8 cellular contexts compared by ENCODE assay signal in the genomic region with DNA sequence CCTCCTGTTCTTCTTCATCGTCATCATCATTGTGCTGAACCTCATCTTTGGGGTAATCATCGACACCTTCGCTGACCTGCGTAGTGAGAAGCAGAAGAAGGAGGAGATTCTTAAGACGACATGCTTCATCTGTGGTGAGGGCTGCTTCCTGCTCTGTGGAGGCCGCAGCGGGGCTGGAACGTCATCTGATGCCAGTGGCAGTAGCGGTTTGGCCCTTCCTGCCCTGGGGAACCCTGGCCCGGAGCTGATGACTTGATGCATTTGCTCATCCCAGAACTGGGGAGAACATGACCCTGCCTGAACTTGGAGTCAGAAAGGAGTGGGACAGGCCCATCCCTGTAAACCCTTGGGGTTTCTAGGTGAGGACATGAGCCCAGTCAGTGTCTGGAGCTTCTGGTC. TPM values are rescaled to one million over a fixed set of nuclear protein-coding genes. Genes with fewer than 3 reads are reported as not detected.
DNase-seq lines count a peak whose midpoint lies in the region; ATAC-seq, FAIRE-seq and TF ChIP-seq lines count a peak whose summit lies in the region.

No MANE protein-coding gene starts in this region.

- ATAC-seq in activated CD4-positive, alpha-beta T cell treated with anti-CD3 and anti-CD28 coated beads for 36 hours, result peak; percentile 63

- H3K27me3 ChIP-seq in endothelial cell of umbilical vein (ENCODE audit: control insufficient read depth in 2 of 2, insufficient read depth in 2 of 2, low read length in 2 of 2), result no peaks in the 10 kb centered on the region

- no peaks in the 10 kb centered on the region for H4K20me1 ChIP-seq in endothelial cell of umbilical vein (replicated peaks; ENCODE audit: control insufficient read depth, extremely low read depth, insufficient read depth, low read length)

- peak overlapping the region; percentile 87 for H3K27ac Mint-ChIP-seq in activated CD4-positive, alpha-beta T cell treated with anti-CD3 and anti-CD28 coated beads for 36 hours

- no peaks in the 10 kb centered on the region for H3K27me3 Mint-ChIP-seq in activated CD4-positive, alpha-beta T cell treated with anti-CD3 and anti-CD28 coated beads for 36 hours

- no peaks in the 10 kb centered on the region for H3K9me3 ChIP-seq in endothelial cell of umbilical vein (replicated peaks; ENCODE audit: control insufficient read depth, insufficient read depth, low read length)

- no peak for TF ChIP-seq CTCF in endothelial cell of umbilical vein (IDR thresholded peaks at IDR 0.05; ENCODE audit: extremely low read depth in 1 of 2, insufficient read depth in 1 of 2, low read depth in 1 of 2, low read length in 2 of 2)

- no peaks in the 10 kb centered on the region for H3K9me1 ChIP-seq in endothelial cell of umbilical vein (replicated peaks; ENCODE audit: control insufficient read depth, extremely low read depth, insufficient read depth, low read length)

- no peak overlapping the region for H3K9ac ChIP-seq in endothelial cell of umbilical vein (replicated peaks; ENCODE audit: extremely low read depth, insufficient read depth, low read length)

- no peaks in the 10 kb centered on the region for H3K9me3 Mint-ChIP-seq in activated CD4-positive, alpha-beta T cell treated with anti-CD3 and anti-CD28 coated beads for 36 hours (ENCODE audit: low read depth)

- H3K4me1 Mint-ChIP-seq in activated CD4-positive, alpha-beta T cell treated with anti-CD3 and anti-CD28 coated beads for 36 hours, result peaks cover 68% of the 10 kb centered on the region

- dilution Hi-C loops in endothelial cell of umbilical vein (cut with MboI; ENCODE audit: extremely low pct_ligation_motif_present, low sequenced_read_pairs), result no loop called here

- no peak for FAIRE-seq in endothelial cell of umbilical vein (lab: Jason Lieb, UNC)

- POLR2A ChIA-PET in activated CD4-positive, alpha-beta T cell treated with anti-CD3 and anti-CD28 coated beads for 36 hours (lab: Charles Lee), result no interaction called here
- POLR2A ChIA-PET in endothelial cell of umbilical vein (lab: Charles Lee), result no interaction called here

- intact Hi-C loops in activated CD4-positive, alpha-beta T cell treated with anti-CD3 and anti-CD28 coated beads for 36 hours (cut with DNase I, micrococcal nuclease), result loop anchor here in 1 of 2 experiments (5.0 kb wide), 1 partner anchor 240 kb away; a partner anchor contains a TSS
- intact Hi-C loops in endothelial cell of umbilical vein (cut with micrococcal nuclease), result no loop called here

- DNase-seq in GM19238 (ENCODE audit: insufficient read length, low spot score) (peak; percentile 50), endothelial cell of umbilical vein (ENCODE audit: low read depth, low spot score) (no peak), NCI-H1417 treated with DMSO at 0.1 percent for 48 hours (lab: John Stamatoyannopoulos, UW) (no peak), anterior cingulate cortex (lab: John Stamatoyannopoulos, UW) (no peak), NCI-H1105 (lab: John Stamatoyannopoulos, UW) (no peak), DMS 273 (lab: John Stamatoyannopoulos, UW; ENCODE audit: unreplicated experiment) (no peak)
- peak; percentile 83 for DNase-seq in activated CD4-positive, alpha-beta T cell treated with anti-CD3 and anti-CD28 coated beads for 36 hours
- peak in 2 of 3 donors; percentile 19 to 29 for DNase-seq in stimulated activated CD4-positive, alpha-beta T cell treated with anti-CD3 and anti-CD28 coated beads, TNF-alpha, amount 100 ng/mL, for 1 hour (ENCODE audit: low read depth in 3 of 3, low spot score in 1 of 3)

- H3K36me3 ChIP-seq in endothelial cell of umbilical vein (ENCODE audit: control insufficient read depth in 2 of 2, extremely low read depth in 1 of 2, insufficient read depth in 2 of 2, low read length in 2 of 2), result peaks cover 0 to 31% of the 10 kb centered on the region in 2 experiments

- H3K36me3 Mint-ChIP-seq in activated CD4-positive, alpha-beta T cell treated with anti-CD3 and anti-CD28 coated beads for 36 hours (ENCODE audit: low read depth), result peaks cover 73% of the 10 kb centered on the region

- H3K79me2 ChIP-seq in endothelial cell of umbilical vein (ENCODE audit: control insufficient read depth, insufficient read depth, low read length), result peaks cover 3% of the 10 kb centered on the region

- H3K4me2 ChIP-seq in endothelial cell of umbilical vein (ENCODE audit: insufficient read depth, low read length), result no peak overlapping the region

- H3K27ac ChIP-seq in endothelial cell of umbilical vein (ENCODE audit: insufficient read depth, low read depth, low read length), result peak overlapping the region; percentile 89

- CTCF ChIA-PET in activated CD4-positive, alpha-beta T cell treated with anti-CD3 and anti-CD28 coated beads for 36 hours (lab: Charles Lee), result interaction anchor here (0.7 to 2.7 kb wide), 4 partner anchors 9 to 1652 kb away, joined by 3 to 8 read pairs (median 3); a partner anchor contains a TSS
- CTCF ChIA-PET in endothelial cell of umbilical vein (lab: Charles Lee), result interaction anchor here (1.3 to 5.9 kb wide), 2 partner anchors 20 to 103 kb away, joined by 5 to 47 read pairs; no protein-coding TSS in a partner anchor

- H3K4me3 Mint-ChIP-seq in activated CD4-positive, alpha-beta T cell treated with anti-CD3 and anti-CD28 coated beads for 36 hours, result no peak overlapping the region

- no peak overlapping the region for H3K4me3 ChIP-seq in endothelial cell of umbilical vein (replicated peaks in 1 of 3; ENCODE audit: insufficient read depth in 1 of 3, low read depth in 1 of 3, low read length in 3 of 3)

- TF ChIP-seq POLR2A in endothelial cell of umbilical vein (IDR thresholded peaks at IDR 0.05; ENCODE audit: low read depth, low read length), result no peak

- BruUV-seq in endothelial cell of umbilical vein (replicated peaks; lab: Mats Ljungman, UMichigan), result no TSS peak

- H3K4me1 ChIP-seq in endothelial cell of umbilical vein (ENCODE audit: control insufficient read depth, extremely low read depth, insufficient read depth, low read length), result peaks cover 53% of the 10 kb centered on the region

- H2AFZ ChIP-seq in endothelial cell of umbilical vein (ENCODE audit: low read depth, low read length), result no peak overlapping the region

TF ChIP-seq in endothelial cell of umbilical vein, 7 proteins besides CTCF, POLR2A, EP300 and RAD21:
- no peak for TF ChIP-seq JUN (IDR thresholded peaks at IDR 0.05; ENCODE audit: borderline replicate concordance, insufficient read depth, insufficient read length, low read depth)
- TF ChIP-seq, protein P1, sequence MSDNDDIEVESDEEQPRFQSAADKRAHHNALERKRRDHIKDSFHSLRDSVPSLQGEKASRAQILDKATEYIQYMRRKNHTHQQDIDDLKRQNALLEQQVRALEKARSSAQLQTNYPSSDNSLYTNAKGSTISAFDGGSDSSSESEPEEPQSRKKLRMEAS (IDR thresholded peaks at IDR 0.05; ENCODE audit: insufficient read depth, insufficient read length), result no peak
- no peak for TF ChIP-seq GATA2 (IDR thresholded peaks at IDR 0.05; ENCODE audit: insufficient read depth, insufficient read length, low read depth, low read length)
- TF ChIP-seq POLR2AphosphoS5 (IDR thresholded peaks at IDR 0.05; ENCODE audit: insufficient read depth, low read depth, low read length), result no peak
- TF ChIP-seq FOS (IDR thresholded peaks at IDR 0.05; ENCODE audit: borderline replicate concordance, insufficient read depth, low read length), result no peak
- no peak for TF ChIP-seq EZH2 (IDR thresholded peaks at IDR 0.05; ENCODE audit: borderline replicate concordance, low read depth, low read length, severe bottlenecking)
- no peak for TF ChIP-seq MYC (IDR thresholded peaks at IDR 0.05; ENCODE audit: low read depth, low read length)

RNA-seq across cellular contexts. Expression of a gene that starts 18.7 kb away (rescaled TPM):
- total RNA-seq in activated CD4-positive, alpha-beta T cell treated with anti-CD3 and anti-CD28 coated beads for 36 hours, result 100 to 1,000 TPM; 141 to 147 TPM
- 91.5 and 95.3 TPM in 2 replicates for total RNA-seq in endothelial cell of umbilical vein
- polyA plus RNA-seq in endothelial cell of umbilical vein, result 46.3 and 52.1 TPM in 2 replicates
- 52.0 and 53.8 TPM in 2 replicates for polyA plus RNA-seq in endothelial cell of umbilical vein (2011; cell fraction: cytosol; rRNA removed)
- 30.2 and 30.6 TPM in 2 replicates for polyA plus RNA-seq in endothelial cell of umbilical vein (2011; cell fraction: nucleus; rRNA removed)
- polyA plus RNA-seq in endothelial cell of umbilical vein (2012), result 115 and 117 TPM in 2 replicates
- 17.2 and 25.5 TPM in 2 replicates for polyA minus RNA-seq in endothelial cell of umbilical vein
- 35.3 TPM for polyA minus RNA-seq in endothelial cell of umbilical vein (2011; cell fraction: cytosol; rRNA and poly(A)+ RNA removed)
- 6.7 and 8.2 TPM in 2 replicates for polyA minus RNA-seq in endothelial cell of umbilical vein (2011; cell fraction: nucleus; rRNA and poly(A)+ RNA removed)

RNA-seq across cellular contexts. Expression of a gene that starts 53.9 kb away (rescaled TPM):
- not detected for total RNA-seq in activated CD4-positive, alpha-beta T cell treated with anti-CD3 and anti-CD28 coated beads for 36 hours
- total RNA-seq in endothelial cell of umbilical vein, result not detected in 2 replicates
- not detected in 2 replicates for polyA plus RNA-seq in endothelial cell of umbilical vein
- not detected in 2 replicates for polyA plus RNA-seq in endothelial cell of umbilical vein (2011; cell fraction: cytosol; rRNA removed)
- polyA plus RNA-seq in endothelial cell of umbilical vein (2011; cell fraction: nucleus; rRNA removed), result not detected in 2 replicates
- not detected in 2 replicates for polyA plus RNA-seq in endothelial cell of umbilical vein (2012)
- polyA minus RNA-seq in endothelial cell of umbilical vein, result not detected in 2 replicates
- not detected for polyA minus RNA-seq in endothelial cell of umbilical vein (2011; cell fraction: cytosol; rRNA and poly(A)+ RNA removed)
- polyA minus RNA-seq in endothelial cell of umbilical vein (2011; cell fraction: nucleus; rRNA and poly(A)+ RNA removed), result not detected in 2 replicates

Comparison
In these comparisons a context has a peak if more than half of its experiments do, and no peak if none do; other contexts are left out.
1. DNase-seq: peak in GM19238 (single experiment), activated CD4-positive, alpha-beta T cell treated with anti-CD3 and anti-CD28 coated beads for 36 hours (single experiment) and stimulated activated CD4-positive, alpha-beta T cell treated with anti-CD3 and anti-CD28 coated beads, TNF-alpha, amount 100 ng/mL, for 1 hour (2 of 3); none in endothelial cell of umbilical vein (single experiment), NCI-H1417 treated with DMSO at 0.1 percent for 48 hours (single experiment), anterior cingulate cortex (0 of 58), NCI-H1105 (single experiment) and DMS 273 (single experiment).